11 cellular contexts compared by ENCODE assay signal in genomic region chr2:230872968-230873669, GRCh38. TPM values are rescaled to one million over a fixed set of nuclear protein-coding genes. Genes with fewer than 3 reads are reported as not detected.
DNase-seq lines count a peak whose midpoint lies in the region; ATAC-seq and TF ChIP-seq lines count a peak whose summit lies in the region.
"Had no signal": no experiment of that assay in that cellular context is flagged by ENCODE, and none has a peak within 500 bp of the region (broad histone marks: within the 10 kb centered on the region; RNA-seq: fewer than 3 reads in every experiment).

No MANE protein-coding gene starts in this region.

- H3K9ac ChIP-seq in smooth muscle cell (ENCODE audit: low read depth) = no peak overlapping the region

- no peak for TF ChIP-seq CTCF in Peyer's patch (IDR thresholded peaks at IDR 0.05)
- no peak for TF ChIP-seq CTCF in left lung (IDR thresholded peaks at IDR 0.05)
- TF ChIP-seq CTCF in smooth muscle cell (IDR thresholded peaks at IDR 0.05; ENCODE audit: borderline replicate concordance, insufficient read depth, poor library complexity, severe bottlenecking) = no peak

- H3K4me1 Mint-ChIP-seq in activated T-cell treated with anti-CD3 and anti-CD28 coated beads, Interleukin-2, amount 50 U/mL, for 24 hours (ENCODE audit: low read depth) = peaks cover 58% of the 10 kb centered on the region
- peaks cover 92% of the 10 kb centered on the region for H3K4me1 Mint-ChIP-seq in stimulated activated naive CD8-positive, alpha-beta T cell treated with anti-CD3 and anti-CD28 coated beads, Interleukin-15, amount 100 ng/mL, for 72 hours

- H3K9me3 ChIP-seq in Peyer's patch (no peaks in the 10 kb centered on the region), left lung (no peaks in the 10 kb centered on the region), smooth muscle cell (replicated peaks; ENCODE audit: low read depth) (no peaks in the 10 kb centered on the region)
- H3K9me3 ChIP-seq: neutrophil had no signal

- no peaks in the 10 kb centered on the region for H3K9me3 Mint-ChIP-seq in activated T-cell treated with anti-CD3 and anti-CD28 coated beads, Interleukin-2, amount 50 U/mL, for 24 hours
- no peaks in the 10 kb centered on the region for H3K9me3 Mint-ChIP-seq in stimulated activated naive CD8-positive, alpha-beta T cell treated with anti-CD3 and anti-CD28 coated beads, Interleukin-15, amount 100 ng/mL, for 72 hours

- H2AFZ ChIP-seq in smooth muscle cell (ENCODE audit: low read depth) = no peak overlapping the region

- peak overlapping the region; percentile 38 to 83 (median 64) for H3K27ac ChIP-seq in Peyer's patch
- H3K27ac ChIP-seq in left lung = no peak overlapping the region
- H3K27ac ChIP-seq in smooth muscle cell (ENCODE audit: low read depth) = no peak overlapping the region
- H3K27ac ChIP-seq: neutrophil had no signal

- intact Hi-C loops in left lung (cut with DNase I) = no loop called here

- H3K36me3 Mint-ChIP-seq in activated T-cell treated with anti-CD3 and anti-CD28 coated beads, Interleukin-2, amount 50 U/mL, for 24 hours (ENCODE audit: low read depth) = peaks cover 17% of the 10 kb centered on the region

- ATAC-seq in HG02759 (IDR thresholded peaks at IDR 0.05; ENCODE audit: unreplicated experiment) = peak; percentile 61
- ATAC-seq in stimulated activated naive CD8-positive, alpha-beta T cell treated with anti-CD3 and anti-CD28 coated beads, Interleukin-15, amount 100 ng/mL, for 72 hours = peak; percentile 24
- no peak for ATAC-seq in left lung
- ATAC-seq: HepG2 had no signal

- H3K36me3 ChIP-seq in Peyer's patch (peaks cover 0 to 43% (median 0%) of the 10 kb centered on the region in 3 donors), left lung (no peaks in the 10 kb centered on the region), smooth muscle cell (ENCODE audit: low read depth) (no peaks in the 10 kb centered on the region)

- DNase-seq in activated T-cell treated with anti-CD3 and anti-CD28 coated beads, Interleukin-2, amount 50 U/mL, for 24 hours = peak; percentile 32
- no peak for DNase-seq in activated T-cell treated with anti-CD3 and anti-CD28 coated beads, Interleukin-2, amount 50 U/mL, for 1 hour
- DNase-seq in Peyer's patch (peak in 2 of 3 donors; percentile 58 to 69), left lung (no peak), smooth muscle cell (lab: John Stamatoyannopoulos, UW; ENCODE audit: unreplicated experiment) (no peak), NCI-H345 (lab: John Stamatoyannopoulos, UW) (no peak)
- peak in 1 of 2 donors; percentile 44 for DNase-seq in stimulated activated naive CD8-positive, alpha-beta T cell treated with anti-CD3 and anti-CD28 coated beads, Interleukin-15, amount 100 ng/mL, for 72 hours
- DNase-seq: ACHN had no signal

- H3K4me3 ChIP-seq in Peyer's patch (no peak overlapping the region), left lung (no peak overlapping the region), smooth muscle cell (no peak overlapping the region)

- no peak overlapping the region for H3K4me2 ChIP-seq in smooth muscle cell

- WGBS in smooth muscle cell (ENCODE audit: low lambda C conversion rate) = 95% methylated on average over 21 of the region's 21 CpGs

- H3K27me3 ChIP-seq in Peyer's patch = no peaks in the 10 kb centered on the region
- no peaks in the 10 kb centered on the region for H3K27me3 ChIP-seq in left lung
- H3K27me3 ChIP-seq in smooth muscle cell (ENCODE audit: low read depth) = no peaks in the 10 kb centered on the region
- H3K27me3 ChIP-seq: neutrophil had no signal

- peaks cover 45% of the 10 kb centered on the region for H3K79me2 ChIP-seq in smooth muscle cell (ENCODE audit: low read depth)

- peaks cover 7 to 82% (median 32%) of the 10 kb centered on the region in 4 donors for H3K4me1 ChIP-seq in Peyer's patch
- H3K4me1 ChIP-seq in left lung = peaks cover 0 to 20% of the 10 kb centered on the region in 2 donors
- peaks cover 31% of the 10 kb centered on the region for H3K4me1 ChIP-seq in smooth muscle cell (ENCODE audit: low read depth)

- no peaks in the 10 kb centered on the region for H3F3A ChIP-seq in smooth muscle cell (ENCODE audit: low read depth)

- no peak overlapping the region for H3K4me3 Mint-ChIP-seq in activated T-cell treated with anti-CD3 and anti-CD28 coated beads, Interleukin-2, amount 50 U/mL, for 24 hours
- peak overlapping the region; percentile 20 to 55 for H3K4me3 Mint-ChIP-seq in stimulated activated naive CD8-positive, alpha-beta T cell treated with anti-CD3 and anti-CD28 coated beads, Interleukin-15, amount 100 ng/mL, for 72 hours

- no peaks in the 10 kb centered on the region for H3K27me3 Mint-ChIP-seq in activated T-cell treated with anti-CD3 and anti-CD28 coated beads, Interleukin-2, amount 50 U/mL, for 24 hours
- no peaks in the 10 kb centered on the region for H3K27me3 Mint-ChIP-seq in stimulated activated naive CD8-positive, alpha-beta T cell treated with anti-CD3 and anti-CD28 coated beads, Interleukin-15, amount 100 ng/mL, for 72 hours

- peaks cover 86% of the 10 kb centered on the region for H4K20me1 ChIP-seq in smooth muscle cell (ENCODE audit: low read depth)

- peak overlapping the region; percentile 39 for H3K27ac Mint-ChIP-seq in activated T-cell treated with anti-CD3 and anti-CD28 coated beads, Interleukin-2, amount 50 U/mL, for 24 hours
- peak overlapping the region in 1 of 2 donors; percentile 54 for H3K27ac Mint-ChIP-seq in stimulated activated naive CD8-positive, alpha-beta T cell treated with anti-CD3 and anti-CD28 coated beads, Interleukin-15, amount 100 ng/mL, for 72 hours

- TF ChIP-seq POLR2A in Peyer's patch (IDR thresholded peaks at IDR 0.05) = no peak

RNA-seq across cellular contexts. Expression of gene ITM2C, which starts 8.4 kb away (rescaled TPM):
- total RNA-seq in Peyer's patch (100 to 1,000 TPM in 3 of 4 donors, 10 to 100 TPM in 1; 69.3 to 710 (median 610) TPM), left lung (10 to 100 TPM; 32.0 to 60.7 TPM), smooth muscle cell (344 and 532 TPM in 2 replicates)
- polyA plus RNA-seq in smooth muscle cell = 458 and 600 TPM in 2 replicates

RNA-seq across cellular contexts. Expression of gene GPR55, which starts 51.9 kb away (rescaled TPM):
- total RNA-seq in Peyer's patch (1 to 10 TPM; 1.0 to 4.7 (median 3.2) TPM), left lung (under 1 TPM in 1 of 2 donors, not detected in 1; 0.24 TPM), smooth muscle cell (not detected in 2 replicates)
- polyA plus RNA-seq in smooth muscle cell = not detected in 2 replicates
- total RNA-seq: HepG2 had no signal
- polyA plus RNA-seq: HepG2 had no signal

Comparison
In these comparisons a context has a peak if more than half of its experiments do, and no peak if none do; other contexts are left out.
1. DNase-seq: peak in activated T-cell treated with anti-CD3 and anti-CD28 coated beads, Interleukin-2, amount 50 U/mL, for 24 hours (single experiment) and Peyer's patch (2 of 3); none in activated T-cell treated with anti-CD3 and anti-CD28 coated beads, Interleukin-2, amount 50 U/mL, for 1 hour (single experiment), left lung (0 of 2), smooth muscle cell (single experiment) and NCI-H345 (single experiment).
2. H3K27ac ChIP-seq: peak in Peyer's patch (4 of 4); none in left lung (0 of 2) and smooth muscle cell (single experiment).